In genomic region chr22:18000441-18001039, GRCh38 we compare ENCODE assay signal across 8 cellular contexts. TPM values are rescaled to one million over a fixed set of nuclear protein-coding genes. Genes with fewer than 3 reads are reported as not detected.
DNase-seq lines count a peak whose midpoint lies in the region; ATAC-seq and TF ChIP-seq lines count a peak whose summit lies in the region.

No MANE protein-coding gene starts in this region.

- H3K9me3 ChIP-seq in BLaER1 (no peaks in the 10 kb centered on the region), psoas muscle (no peaks in the 10 kb centered on the region)

- H3K36me3 ChIP-seq in BLaER1 (no peaks in the 10 kb centered on the region), psoas muscle (ENCODE audit: insufficient read depth in 1 of 2, low read depth in 1 of 2) (no peaks in the 10 kb centered on the region)

- H3K9ac ChIP-seq in BLaER1 = peak overlapping the region; percentile 94

- DNase-seq in activated T-helper 1 cell treated with Interleukin-2 at 50 U/mL for 16 hours (ENCODE audit: low read depth) (peak; percentile 1), germinal center (ENCODE audit: low spot score) (peak; percentile 18), psoas muscle (peak; percentile 25 to 56)

- no peak for TF ChIP-seq CTCF in psoas muscle (IDR thresholded peaks at IDR 0.05)

- H3K27ac ChIP-seq in BLaER1 (peak overlapping the region; percentile 97), psoas muscle (peak overlapping the region; percentile 95)

- H3K4me3 ChIP-seq in BLaER1 = peak overlapping the region; percentile 98
- H3K4me3 ChIP-seq in psoas muscle = peak overlapping the region; percentile 94

- peaks cover 82% of the 10 kb centered on the region for H3K4me1 ChIP-seq in BLaER1
- peaks cover 8% of the 10 kb centered on the region for H3K4me1 ChIP-seq in psoas muscle

- 0 out of 2 replicates have a peak, but pooled peaks have one; percentile 18 for TF ChIP-seq EP300 in Ishikawa (IDR thresholded peaks at IDR 0.05; ENCODE audit: borderline replicate concordance)

- 6 to 35% (median 11%) methylated on average over 18 to 52 of the region's 52 CpGs for WGBS in psoas muscle, 3 donors

- H3K27me3 ChIP-seq in BLaER1 = peaks cover 10% of the 10 kb centered on the region; the same call in 1 of the 2 replicates
- no peaks in the 10 kb centered on the region for H3K27me3 ChIP-seq in psoas muscle (ENCODE audit: insufficient read depth in 3 of 3, low read length in 2 of 3)

- H4K20me1 ChIP-seq in BLaER1 = peaks cover 52% of the 10 kb centered on the region

- ATAC-seq in psoas muscle = no peak
- ATAC-seq in HG03196 (IDR thresholded peaks at IDR 0.05; ENCODE audit: unreplicated experiment) = no peak
- no peak for ATAC-seq in GM21737 (IDR thresholded peaks at IDR 0.05; ENCODE audit: unreplicated experiment)
- ATAC-seq in GM21447 (IDR thresholded peaks at IDR 0.05; ENCODE audit: unreplicated experiment) = no peak

- TF ChIP-seq RAD21 in Ishikawa (IDR thresholded peaks at IDR 0.05; ENCODE audit: low read depth) = no peak

- peak overlapping the region; percentile 97 for H3K4me2 ChIP-seq in BLaER1

- intact Hi-C loops in psoas muscle (cut with DNase I) = loop anchor here (2.0 to 5.0 kb wide), 3 partner anchors 76 to 88 kb away; partner anchors contain the start of gene PEX26 (in 2 of the 2)

TF ChIP-seq in Ishikawa, 13 proteins besides CTCF, POLR2A, EP300 and RAD21:
- TF ChIP-seq MAX (IDR thresholded peaks at IDR 0.05) = no peak
- peak; percentile 14; the same call in 1 of the 2 replicates for TF ChIP-seq TEAD4 (IDR thresholded peaks at IDR 0.05)
- TF ChIP-seq TCF12 (IDR thresholded peaks at IDR 0.05; ENCODE audit: low read depth) = no peak
- TF ChIP-seq TAF1 (IDR thresholded peaks at IDR 0.05; ENCODE audit: low read depth) = no peak
- no peak for TF ChIP-seq EGR1 (IDR thresholded peaks at IDR 0.05)
- TF ChIP-seq NFIC (IDR thresholded peaks at IDR 0.05) = no peak
- peak; percentile 78 for TF ChIP-seq ZBTB7A (IDR thresholded peaks at IDR 0.05; ENCODE audit: low read depth)
- no peak for TF ChIP-seq YY1 (IDR thresholded peaks at IDR 0.05; ENCODE audit: low read depth)
TF ChIP-seq in Ishikawa: peak in this region for 2.

RNA-seq across cellular contexts. Expression of gene MICAL3, which starts 23.8 kb away (rescaled TPM):
- 10 to 100 TPM; 15.5 to 38.3 (median 27.1) TPM for total RNA-seq in psoas muscle
- 1 to 10 TPM; 2.1 to 6.9 (median 3.5) TPM for polyA plus RNA-seq in psoas muscle
